15 cellular contexts compared by ENCODE assay signal in the genomic region with DNA sequence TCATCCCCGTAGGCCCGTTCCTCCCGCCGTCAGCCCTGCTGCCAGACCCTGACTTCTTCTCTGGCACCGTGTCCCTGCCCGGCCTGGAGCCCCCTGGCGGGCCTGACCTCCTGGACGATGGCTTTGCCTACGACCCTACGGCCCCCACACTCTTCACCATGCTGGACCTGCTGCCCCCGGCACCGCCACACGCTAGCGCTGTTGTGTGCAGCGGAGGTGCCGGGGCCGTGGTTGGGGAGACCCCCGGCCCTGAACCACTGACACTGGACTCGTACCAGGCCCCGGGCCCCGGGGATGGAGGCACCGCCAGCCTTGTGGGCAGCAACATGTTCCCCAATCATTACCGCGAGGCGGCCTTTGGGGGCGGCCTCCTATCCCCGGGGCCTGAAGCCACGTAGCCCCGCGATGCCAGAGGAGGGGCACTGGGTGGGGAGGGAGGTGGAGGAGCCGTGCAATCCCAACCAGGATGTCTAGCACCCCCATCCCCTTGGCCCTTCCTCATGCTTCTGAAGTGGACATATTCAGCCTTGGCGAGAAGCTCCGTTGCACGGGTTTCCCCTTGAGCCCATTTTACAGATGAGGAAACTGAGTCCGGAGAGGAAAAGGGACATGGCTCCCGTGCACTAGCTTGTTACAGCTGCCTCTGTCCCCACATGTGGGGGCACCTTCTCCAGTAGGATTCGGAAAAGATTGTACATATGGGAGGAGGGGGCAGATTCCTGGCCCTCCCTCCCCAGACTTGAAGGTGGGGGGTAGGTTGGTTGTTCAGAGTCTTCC. TPM values are rescaled to one million over a fixed set of nuclear protein-coding genes. Genes with fewer than 3 reads are reported as not detected.
DNase-seq lines count a peak whose midpoint lies in the region; ATAC-seq and TF ChIP-seq lines count a peak whose summit lies in the region.
"Had no signal": no experiment of that assay in that cellular context is flagged by ENCODE, and none has a peak within 500 bp of the region (broad histone marks: within the 10 kb centered on the region; RNA-seq: fewer than 3 reads in every experiment).

No MANE protein-coding gene starts in this region.

- H3K36me3 Mint-ChIP-seq in stimulated activated naive CD8-positive, alpha-beta T cell treated with anti-CD3 and anti-CD28 coated beads, Interleukin-15, Interleukin-2, amounts not matched to agents 100 ng/mL and 50 ng/mL, for 24 hours (ENCODE audit: low read depth) = peaks cover 60% of the 10 kb centered on the region
- H3K36me3 Mint-ChIP-seq in activated CD8-positive, alpha-beta T cell treated with anti-CD3 and anti-CD28 coated beads for 36 hours (ENCODE audit: low read depth) = peaks cover 56% of the 10 kb centered on the region
- H3K36me3 Mint-ChIP-seq in mesothelial cell of epicardium = peaks cover 22% of the 10 kb centered on the region

- TF ChIP-seq CTCF in activated CD8-positive, alpha-beta T cell treated with anti-CD3 and anti-CD28 coated beads for 36 hours (IDR thresholded peaks at IDR 0.05) = no peak
- TF ChIP-seq CTCF in mesothelial cell of epicardium (IDR thresholded peaks at IDR 0.05; ENCODE audit: unreplicated experiment) = no peak

- H3K4me1 Mint-ChIP-seq in stimulated activated naive CD8-positive, alpha-beta T cell treated with anti-CD3 and anti-CD28 coated beads, Interleukin-15, Interleukin-2, amounts not matched to agents 100 ng/mL and 50 ng/mL, for 24 hours (ENCODE audit: low read depth) = peaks cover 33% of the 10 kb centered on the region
- H3K4me1 Mint-ChIP-seq in activated CD8-positive, alpha-beta T cell treated with anti-CD3 and anti-CD28 coated beads for 36 hours (ENCODE audit: low read depth) = peaks cover 28% of the 10 kb centered on the region
- H3K4me1 Mint-ChIP-seq in mesothelial cell of epicardium = peaks cover 20% of the 10 kb centered on the region

- CTCF ChIA-PET in activated CD8-positive, alpha-beta T cell treated with anti-CD3 and anti-CD28 coated beads for 36 hours (lab: Charles Lee) = interaction anchor here (1.5 to 3.1 kb wide), 2 partner anchors 21 to 22 kb away, joined by 6 to 27 read pairs; no protein-coding TSS in a partner anchor

- no peaks in the 10 kb centered on the region for H3K9me3 Mint-ChIP-seq in stimulated activated naive CD8-positive, alpha-beta T cell treated with anti-CD3 and anti-CD28 coated beads, Interleukin-15, Interleukin-2, amounts not matched to agents 100 ng/mL and 50 ng/mL, for 24 hours
- H3K9me3 Mint-ChIP-seq in activated CD8-positive, alpha-beta T cell treated with anti-CD3 and anti-CD28 coated beads for 36 hours = no peaks in the 10 kb centered on the region
- H3K9me3 Mint-ChIP-seq in mesothelial cell of epicardium = no peaks in the 10 kb centered on the region

- no peak for ATAC-seq in stimulated activated naive CD8-positive, alpha-beta T cell treated with anti-CD3 and anti-CD28 coated beads, Interleukin-15, Interleukin-2, amounts not matched to agents 100 U/mL and 50 U/mL, for 24 hours
- no peak for ATAC-seq in activated CD8-positive, alpha-beta T cell treated with anti-CD3 and anti-CD28 coated beads for 36 hours
- ATAC-seq in GM18511 (IDR thresholded peaks at IDR 0.05; ENCODE audit: unreplicated experiment) = no peak
- ATAC-seq: activated CD4-positive, CD25-positive, alpha-beta regulatory T cell treated with anti-CD3 and anti-CD28 coated beads, Interleukin-2, amount 50 U/mL, for 24 hours; SK-N-SH treated with all-trans-retinoic acid at 6 μM for 48 hours had no signal

- no peaks in the 10 kb centered on the region for H3K27me3 Mint-ChIP-seq in stimulated activated naive CD8-positive, alpha-beta T cell treated with anti-CD3 and anti-CD28 coated beads, Interleukin-15, Interleukin-2, amounts not matched to agents 100 ng/mL and 50 ng/mL, for 24 hours
- no peaks in the 10 kb centered on the region for H3K27me3 Mint-ChIP-seq in activated CD8-positive, alpha-beta T cell treated with anti-CD3 and anti-CD28 coated beads for 36 hours
- no peaks in the 10 kb centered on the region for H3K27me3 Mint-ChIP-seq in mesothelial cell of epicardium (ENCODE audit: low read depth)

- peak overlapping the region; percentile 45 for H3K4me3 Mint-ChIP-seq in stimulated activated naive CD8-positive, alpha-beta T cell treated with anti-CD3 and anti-CD28 coated beads, Interleukin-15, Interleukin-2, amounts not matched to agents 100 ng/mL and 50 ng/mL, for 24 hours
- peak overlapping the region; percentile 10 for H3K4me3 Mint-ChIP-seq in activated CD8-positive, alpha-beta T cell treated with anti-CD3 and anti-CD28 coated beads for 36 hours
- peak overlapping the region; percentile 50 for H3K4me3 Mint-ChIP-seq in mesothelial cell of epicardium

- no peak overlapping the region for H3K27ac Mint-ChIP-seq in stimulated activated naive CD8-positive, alpha-beta T cell treated with anti-CD3 and anti-CD28 coated beads, Interleukin-15, Interleukin-2, amounts not matched to agents 100 ng/mL and 50 ng/mL, for 24 hours
- H3K27ac Mint-ChIP-seq in activated CD8-positive, alpha-beta T cell treated with anti-CD3 and anti-CD28 coated beads for 36 hours = no peak overlapping the region
- H3K27ac Mint-ChIP-seq in mesothelial cell of epicardium = no peak overlapping the region

- intact Hi-C loops in activated CD8-positive, alpha-beta T cell treated with anti-CD3 and anti-CD28 coated beads for 36 hours (cut with micrococcal nuclease) = no loop called here

- POLR2A ChIA-PET in activated CD8-positive, alpha-beta T cell treated with anti-CD3 and anti-CD28 coated beads for 36 hours (lab: Charles Lee) = interaction anchor here (1.0 to 1.4 kb wide), 3 partner anchors 8 to 35 kb away, joined by 3 to 5 read pairs (median 4); no protein-coding TSS in a partner anchor

- no peak for DNase-seq in stimulated activated naive CD8-positive, alpha-beta T cell treated with anti-CD3 and anti-CD28 coated beads, Interleukin-15, Interleukin-2, amounts not matched to agents 100 U/mL and 50 U/mL, for 24 hours
- DNase-seq in activated CD8-positive, alpha-beta T cell treated with anti-CD3 and anti-CD28 coated beads for 36 hours = no peak
- DNase-seq in mesothelial cell of epicardium (ENCODE audit: low spot score in 2 of 2, unreplicated experiment in 2 of 2) (no peak), Kasumi-1 (lab: John Stamatoyannopoulos, UW) (no peak), dermis blood vessel endothelial cell (no peak), cerebellar nuclear complex (lab: John Stamatoyannopoulos, UW) (no peak)
- DNase-seq: activated gamma-delta T cell, C1 segment of cervical spinal cord, KBM-7, NCI-H1417 treated with DMSO at 0.1 percent for 48 hours had no signal

RNA-seq across cellular contexts. Expression of a gene that starts 1.3 kb away (rescaled TPM):
- 10 to 100 TPM; 72.7 to 80.5 TPM for total RNA-seq in activated CD8-positive, alpha-beta T cell treated with anti-CD3 and anti-CD28 coated beads for 36 hours
- 132 to 133 TPM (median 133 TPM) in 3 replicates for total RNA-seq in mesothelial cell of epicardium
- 13.8 and 16.0 TPM in 2 replicates for total RNA-seq in dermis blood vessel endothelial cell

RNA-seq across cellular contexts. Expression of a gene that starts 36.3 kb away (rescaled TPM):
- total RNA-seq in activated CD8-positive, alpha-beta T cell treated with anti-CD3 and anti-CD28 coated beads for 36 hours = 10 to 100 TPM; 37.6 to 37.9 TPM
- 18.5 to 20.8 TPM (median 18.7 TPM) in 3 replicates for total RNA-seq in mesothelial cell of epicardium
- total RNA-seq in dermis blood vessel endothelial cell = 16.8 and 18.4 TPM in 2 replicates

RNA-seq across cellular contexts. Expression of a gene that starts 38.7 kb away (rescaled TPM):
- 1 to 10 TPM; 5.0 to 6.3 TPM for total RNA-seq in activated CD8-positive, alpha-beta T cell treated with anti-CD3 and anti-CD28 coated beads for 36 hours
- total RNA-seq in mesothelial cell of epicardium (0.99 to 1.1 TPM (median 1.1 TPM) in 3 replicates), dermis blood vessel endothelial cell (0.17 and 0.51 TPM in 2 replicates)
- total RNA-seq: G401 had no signal

RNA-seq across cellular contexts. Expression of a gene that starts 41.5 kb away (rescaled TPM):
- 10 to 100 TPM; 44.1 to 46.8 TPM for total RNA-seq in activated CD8-positive, alpha-beta T cell treated with anti-CD3 and anti-CD28 coated beads for 36 hours
- total RNA-seq in mesothelial cell of epicardium (24.2 to 27.5 TPM (median 24.4 TPM) in 3 replicates), dermis blood vessel endothelial cell (25.5 and 33.2 TPM in 2 replicates)

RNA-seq across cellular contexts. Expression of a gene that starts 55.4 kb away (rescaled TPM):
- 10 to 100 TPM; 20.9 to 21.2 TPM for total RNA-seq in activated CD8-positive, alpha-beta T cell treated with anti-CD3 and anti-CD28 coated beads for 36 hours
- 36.2 to 40.7 TPM (median 38.9 TPM) in 3 replicates for total RNA-seq in mesothelial cell of epicardium
- 31.1 and 39.7 TPM in 2 replicates for total RNA-seq in dermis blood vessel endothelial cell
